22 cellular contexts compared by ENCODE assay signal in the genomic region with DNA sequence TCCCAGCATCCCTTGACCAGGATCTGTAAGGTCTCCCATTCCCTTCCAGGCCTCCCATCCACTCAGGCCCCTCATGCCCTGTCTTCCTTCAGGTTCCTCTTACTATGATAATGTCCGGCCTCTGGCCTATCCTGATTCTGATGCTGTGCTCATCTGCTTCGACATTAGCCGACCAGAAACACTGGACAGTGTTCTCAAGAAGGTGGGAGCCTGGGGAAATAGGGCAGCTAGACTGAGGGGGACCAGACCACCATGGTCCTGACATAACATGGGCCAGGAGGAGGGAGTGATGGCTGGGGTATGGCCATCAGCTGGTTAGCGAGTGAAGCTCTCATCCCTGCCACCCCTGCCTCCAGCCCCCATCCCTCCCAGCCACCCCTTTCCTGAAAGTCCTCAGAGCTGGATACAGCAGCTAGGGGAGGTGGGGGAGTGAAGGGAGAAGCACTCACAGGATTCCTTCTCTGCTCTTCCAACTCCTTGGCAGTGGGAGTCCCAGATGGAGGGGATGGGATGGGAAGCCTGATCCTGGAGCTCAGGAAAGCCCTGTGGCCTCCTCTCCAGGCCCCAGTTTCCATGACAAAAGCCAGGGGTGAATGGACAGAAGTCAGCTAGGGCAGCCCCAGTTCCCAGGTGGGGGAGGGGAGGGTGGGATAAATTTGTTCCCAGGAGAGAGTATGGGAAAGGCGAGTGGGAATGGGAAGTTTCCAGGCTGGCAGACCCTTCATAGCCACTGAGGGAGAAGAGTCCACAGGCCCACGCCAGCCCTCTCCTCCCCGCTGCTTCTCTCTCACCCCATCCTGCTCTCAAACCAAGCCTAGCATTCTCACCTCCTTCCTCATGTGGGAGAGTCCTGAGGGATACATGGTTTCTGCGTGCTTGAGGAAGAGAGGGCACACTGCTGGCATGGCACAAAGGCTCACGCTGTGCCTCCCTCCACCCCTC. TPM values are rescaled to one million over a fixed set of nuclear protein-coding genes. Genes with fewer than 3 reads are reported as not detected.
DNase-seq lines count a peak whose midpoint lies in the region; ATAC-seq and TF ChIP-seq lines count a peak whose summit lies in the region.
"Had no signal": no experiment of that assay in that cellular context is flagged by ENCODE, and none has a peak within 500 bp of the region (broad histone marks: within the 10 kb centered on the region; RNA-seq: fewer than 3 reads in every experiment).

No MANE protein-coding gene starts in this region.

- H3K27me3 ChIP-seq in iPS-18a (ENCODE audit: control insufficient read depth, insufficient read depth, low read length) (no peaks in the 10 kb centered on the region), Peyer's patch (no peaks in the 10 kb centered on the region), MG63 (no peaks in the 10 kb centered on the region)
- H3K27me3 ChIP-seq: brain microvascular endothelial cell, colonic mucosa, ovary had no signal

- no peak overlapping the region for H3K9ac ChIP-seq in iPS-18a (ENCODE audit: low read length)

- H3K4me3 Mint-ChIP-seq in IgD-negative memory B cell (peak overlapping the region in 1 of 4 donors; percentile 85), type B pancreatic cell (peak overlapping the region; percentile 44)
- H3K4me3 Mint-ChIP-seq: activated CD4-positive, alpha-beta T cell treated with anti-CD3 and anti-CD28 coated beads, Interleukin-2, amount 10 ng/mL, durations not matched to agents 7 days and 5 days had no signal

- no peaks in the 10 kb centered on the region for H3K36me3 ChIP-seq in iPS-18a (ENCODE audit: control insufficient read depth, low read depth, low read length)
- no peaks in the 10 kb centered on the region for H3K36me3 ChIP-seq in Peyer's patch
- no peaks in the 10 kb centered on the region for H3K36me3 ChIP-seq in MG63
- H3K36me3 ChIP-seq: brain microvascular endothelial cell, colonic mucosa, lower lobe of right lung, ovary had no signal

- H3K27me3 Mint-ChIP-seq in IgD-negative memory B cell (no peaks in the 10 kb centered on the region), type B pancreatic cell (peaks cover 4% of the 10 kb centered on the region)

- peak overlapping the region; percentile 4 for H3K27ac ChIP-seq in iPS-18a (ENCODE audit: low read length)
- no peak overlapping the region for H3K27ac ChIP-seq in Peyer's patch
- H3K27ac ChIP-seq: brain microvascular endothelial cell, colonic mucosa, lower lobe of right lung, ovary, PC-9 had no signal

- H3K4me1 ChIP-seq in iPS-18a (ENCODE audit: control insufficient read depth, low read depth, low read length) (peaks cover 25% of the 10 kb centered on the region), Peyer's patch (peaks cover 0 to 11% (median 3%) of the 10 kb centered on the region in 4 donors)
- H3K4me1 ChIP-seq: colonic mucosa had no signal

- H3K36me3 Mint-ChIP-seq in IgD-negative memory B cell = no peaks in the 10 kb centered on the region
- H3K36me3 Mint-ChIP-seq in type B pancreatic cell = no peaks in the 10 kb centered on the region

- TF ChIP-seq POLR2A in Peyer's patch (IDR thresholded peaks at IDR 0.05) = no peak

- peak overlapping the region in 2 of 3 donors; percentile 81 to 83 for H3K27ac Mint-ChIP-seq in IgD-negative memory B cell
- peak overlapping the region; percentile 32 for H3K27ac Mint-ChIP-seq in type B pancreatic cell
- H3K27ac Mint-ChIP-seq: activated CD4-positive, alpha-beta T cell treated with anti-CD3 and anti-CD28 coated beads, Interleukin-2, amount 10 ng/mL, durations not matched to agents 7 days and 5 days; activated T-helper 2 cell treated with anti-CD3 and anti-CD28 coated beads, Interferon-gamma antibody, Interleukin-2, Interleukin-4, amounts not matched to agents 10 μg/mL and 5 μg/mL and 100 μg/mL, durations not matched to agents 14 hours and 24 hours and 36 hours; T-helper 1 cell treated with Interleukin-12 subunit alpha and Interleukin-12 subunit beta and Interleukin-4 antibody, amounts not matched to agents 30 μg/mL and 1 μg/mL, for 36 hours had no signal

- H3K9me3 ChIP-seq in iPS-18a (ENCODE audit: control insufficient read depth, low read depth, low read length) (no peaks in the 10 kb centered on the region), Peyer's patch (no peaks in the 10 kb centered on the region), MG63 (no peaks in the 10 kb centered on the region)
- H3K9me3 ChIP-seq: Caco-2, colonic mucosa, lower lobe of right lung, ovary had no signal

- H3K4me1 Mint-ChIP-seq in IgD-negative memory B cell (peaks cover 6 to 15% (median 7%) of the 10 kb centered on the region in 3 donors), type B pancreatic cell (ENCODE audit: unreplicated experiment) (peaks cover 12% of the 10 kb centered on the region)

- TF ChIP-seq CTCF in type B pancreatic cell (conservative IDR thresholded peaks at IDR 0.05) = no peak
- TF ChIP-seq CTCF in Peyer's patch (IDR thresholded peaks at IDR 0.05) = no peak

- H3K4me3 ChIP-seq in iPS-18a (ENCODE audit: low read length) (peak overlapping the region; percentile 5), Peyer's patch (no peak overlapping the region), MG63 (no peak overlapping the region)
- H3K4me3 ChIP-seq: colonic mucosa, lower lobe of right lung, ovary, PC-9 had no signal

- no peaks in the 10 kb centered on the region for H3K9me3 Mint-ChIP-seq in IgD-negative memory B cell
- H3K9me3 Mint-ChIP-seq in type B pancreatic cell = no peaks in the 10 kb centered on the region
- H3K9me3 Mint-ChIP-seq: activated CD4-positive, alpha-beta T cell treated with anti-CD3 and anti-CD28 coated beads, Interleukin-2, amount 10 ng/mL, durations not matched to agents 7 days and 5 days; activated T-helper 2 cell treated with anti-CD3 and anti-CD28 coated beads, Interferon-gamma antibody, Interleukin-2, Interleukin-4, amounts not matched to agents 10 μg/mL and 5 μg/mL and 100 μg/mL, durations not matched to agents 14 hours and 24 hours and 36 hours; T-helper 1 cell treated with Interleukin-12 subunit alpha and Interleukin-12 subunit beta and Interleukin-4 antibody, amounts not matched to agents 30 μg/mL and 1 μg/mL, for 36 hours had no signal

- no peak for ATAC-seq in SK-N-SH treated with all-trans-retinoic acid at 6 μM for 48 hours
- ATAC-seq: HCT116, lower lobe of right lung, right cardiac atrium had no signal

- no peak for DNase-seq in type B pancreatic cell (ENCODE audit: extremely low spot score, unreplicated experiment)
- DNase-seq in Peyer's patch = no peak
- no peak for DNase-seq in MG63
- DNase-seq: activated CD4-positive, alpha-beta T cell treated with anti-CD3 and anti-CD28 coated beads, Interleukin-2, amount 10 ng/mL, durations not matched to agents 7 days and 5 days; brain microvascular endothelial cell; Caco-2; colonic mucosa; DND-41; lower lobe of right lung; NCI-H1092; NCI-H1930; ovary; PC-9; right cardiac atrium; stimulated activated CD8-positive, alpha-beta memory T cell treated with anti-CD3 and anti-CD28 coated beads, Interleukin-4, amount 100 ng/mL, for 48 hours had no signal

TF ChIP-seq in SK-N-SH treated with all-trans-retinoic acid at 6 μM for 48 hours, 23 proteins besides CTCF, POLR2A, EP300 and RAD21 (continues in another document):
- no peak for TF ChIP-seq ZFP3 (CRISPR knock-in tag; IDR thresholded peaks at IDR 0.05)
- TF ChIP-seq TCF4 (CRISPR knock-in tag; IDR thresholded peaks at IDR 0.05; ENCODE audit: borderline replicate concordance) = no peak
- TF ChIP-seq ARNTL (CRISPR knock-in tag; IDR thresholded peaks at IDR 0.05; ENCODE audit: borderline replicate concordance, low read depth) = no peak
- TF ChIP-seq, protein P1, sequence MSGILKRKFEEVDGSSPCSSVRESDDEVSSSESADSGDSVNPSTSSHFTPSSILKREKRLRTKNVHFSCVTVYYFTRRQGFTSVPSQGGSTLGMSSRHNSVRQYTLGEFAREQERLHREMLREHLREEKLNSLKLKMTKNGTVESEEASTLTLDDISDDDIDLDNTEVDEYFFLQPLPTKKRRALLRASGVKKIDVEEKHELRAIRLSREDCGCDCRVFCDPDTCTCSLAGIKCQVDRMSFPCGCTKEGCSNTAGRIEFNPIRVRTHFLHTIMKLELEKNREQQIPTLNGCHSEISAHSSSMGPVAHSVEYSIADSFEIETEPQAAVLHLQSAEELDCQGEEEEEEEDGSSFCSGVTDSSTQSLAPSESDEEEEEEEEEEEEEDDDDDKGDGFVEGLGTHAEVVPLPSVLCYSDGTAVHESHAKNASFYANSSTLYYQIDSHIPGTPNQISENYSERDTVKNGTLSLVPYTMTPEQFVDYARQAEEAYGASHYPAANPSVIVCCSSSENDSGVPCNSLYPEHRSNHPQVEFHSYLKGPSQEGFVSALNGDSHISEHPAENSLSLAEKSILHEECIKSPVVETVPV (CRISPR knock-in tag; IDR thresholded peaks at IDR 0.05) = no peak

RNA-seq across cellular contexts. Expression of a gene that starts 2.3 kb away (rescaled TPM):
- polyA plus RNA-seq in IgD-negative memory B cell = 0.05 TPM
- total RNA-seq in type B pancreatic cell (ENCODE audit: low replicate concordance) (3.3 and 7.1 TPM in 2 replicates), Peyer's patch (1 to 10 TPM in 1 of 4 donors, under 1 TPM in 3; 0.27 to 1.7 (median 0.32) TPM)
- total RNA-seq in MG63 (2014; rRNA removed; shearing (Covaris generic); ENCODE audit: low replicate concordance) = not detected in 2 replicates
- total RNA-seq: HT-29 had no signal

RNA-seq across cellular contexts. Expression of a gene that starts 5.2 kb away (rescaled TPM):
- polyA plus RNA-seq in IgD-negative memory B cell = 47.6 TPM
- 167 and 274 TPM in 2 replicates for total RNA-seq in type B pancreatic cell (ENCODE audit: low replicate concordance)
- total RNA-seq in Peyer's patch = 10 to 100 TPM; 52.8 to 97.8 (median 71.5) TPM
- 181 and 263 TPM in 2 replicates for total RNA-seq in MG63 (2014; rRNA removed; shearing (Covaris generic); ENCODE audit: low replicate concordance)

RNA-seq across cellular contexts. Expression of a gene that starts 20.8 kb away (rescaled TPM):
- polyA plus RNA-seq in IgD-negative memory B cell = 63.7 TPM
- total RNA-seq in type B pancreatic cell (ENCODE audit: low replicate concordance) (6.6 and 8.8 TPM in 2 replicates), Peyer's patch (10 to 100 TPM; 60.1 to 85.8 (median 73.4) TPM)
- 10.7 and 26.8 TPM in 2 replicates for total RNA-seq in MG63 (2014; rRNA removed; shearing (Covaris generic); ENCODE audit: low replicate concordance)

RNA-seq across cellular contexts. Expression of a gene that starts 29.1 kb away (rescaled TPM):
- 2,481 TPM for polyA plus RNA-seq in IgD-negative memory B cell
- total RNA-seq in type B pancreatic cell (ENCODE audit: low replicate concordance) = 1,148 and 1,194 TPM in 2 replicates
- 1,000 to 10,000 TPM in 1 of 4 donors, 100 to 1,000 TPM in 3; 331 to 1,066 (median 442) TPM for total RNA-seq in Peyer's patch
- total RNA-seq in MG63 (2014; rRNA removed; shearing (Covaris generic); ENCODE audit: low replicate concordance) = 2,193 and 2,673 TPM in 2 replicates

RNA-seq across cellular contexts. Expression of a gene that starts 47.0 kb away (rescaled TPM):
- 24.0 TPM for polyA plus RNA-seq in IgD-negative memory B cell
- total RNA-seq in type B pancreatic cell (ENCODE audit: low replicate concordance) (18.2 and 19.7 TPM in 2 replicates), Peyer's patch (10 to 100 TPM; 17.2 to 37.3 (median 26.9) TPM)
- total RNA-seq in MG63 (2014; rRNA removed; shearing (Covaris generic); ENCODE audit: low replicate concordance) = 3.8 and 5.1 TPM in 2 replicates
